Comparison of ENCODE assay signal across 27 cellular contexts in the genomic region with DNA sequence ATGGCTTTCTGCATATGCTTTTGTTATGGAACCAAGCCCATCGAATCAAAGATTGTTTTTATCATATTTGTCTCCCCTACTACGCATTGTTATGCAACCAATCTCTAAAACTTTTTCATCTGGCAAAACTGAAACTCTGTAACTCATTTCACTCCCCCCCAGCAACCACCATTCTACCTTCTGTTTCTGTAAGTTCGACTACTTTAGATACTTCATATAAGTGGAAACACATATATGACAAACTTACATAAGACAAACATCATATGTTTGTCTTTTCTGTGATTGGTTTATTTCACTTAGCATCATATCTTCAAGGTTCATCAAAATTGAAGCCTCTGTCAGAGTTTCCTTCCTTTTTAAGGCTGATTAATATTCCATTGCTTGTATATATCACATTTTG. TPM values are rescaled to one million over a fixed set of nuclear protein-coding genes. Genes with fewer than 3 reads are reported as not detected.
A peak's percentile ranks its signal among the peaks of the same experiment; 100 is the strongest.
DNase-seq lines count a peak whose midpoint lies in the region; ATAC-seq, FAIRE-seq and TF ChIP-seq lines count a peak whose summit lies in the region.
"Had no signal": no experiment of that assay in that cellular context is flagged by ENCODE, and none has a peak within 500 bp of the region (broad histone marks: within the 10 kb centered on the region; RNA-seq: fewer than 3 reads in every experiment).

No MANE protein-coding gene starts in this region.

- TF ChIP-seq EP300 in GM12878 (IDR thresholded peaks at IDR 0.05; ENCODE audit: borderline replicate concordance in 1 of 2, control insufficient read depth in 1 of 2, low read depth in 2 of 2, low read length in 2 of 2), result no peak

- peak; percentile 54 for ATAC-seq in stimulated activated naive CD8-positive, alpha-beta T cell treated with anti-CD3 and anti-CD28 coated beads, Interleukin-15, amount 100 ng/mL, for 72 hours
- ATAC-seq in stimulated activated naive CD8-positive, alpha-beta T cell treated with anti-CD3 and anti-CD28 coated beads, Interleukin-15, Interleukin-2, amounts not matched to agents 100 U/mL and 50 U/mL, for 24 hours, result no peak
- ATAC-seq in GM12878 (no peak), HG02678 (IDR thresholded peaks at IDR 0.05; ENCODE audit: unreplicated experiment) (no peak)
- ATAC-seq: A549; CD8-positive, alpha-beta T cell had no signal

- peaks cover 32% of the 10 kb centered on the region for H3K79me2 ChIP-seq in Karpas-422 (ENCODE audit: low read length)
- no peaks in the 10 kb centered on the region for H3K79me2 ChIP-seq in GM12878 (ENCODE audit: control insufficient read depth, insufficient read depth, low read length)

- H3K4me3 ChIP-seq in Karpas-422 (ENCODE audit: low read length) (no peak overlapping the region), GM12878 (no peak overlapping the region)
- H3K4me3 ChIP-seq: A549; BLaER1 treated with 17β-estradiol and CSF1 and Interleukin-3, amounts not matched to agents 10 nM and 100 nM had no signal

- no peaks in the 10 kb centered on the region for H3K27me3 Mint-ChIP-seq in stimulated activated naive CD8-positive, alpha-beta T cell treated with anti-CD3 and anti-CD28 coated beads, Interleukin-15, amount 100 ng/mL, for 72 hours
- H3K27me3 Mint-ChIP-seq: B cell; CD4-positive, alpha-beta T cell had no signal

- no peak for DNase-seq in stimulated activated naive CD8-positive, alpha-beta T cell treated with anti-CD3 and anti-CD28 coated beads, Interleukin-15, amount 100 ng/mL, for 72 hours
- DNase-seq in stimulated activated naive CD8-positive, alpha-beta T cell treated with anti-CD3 and anti-CD28 coated beads, Interleukin-15, Interleukin-2, amounts not matched to agents 100 U/mL and 50 U/mL, for 24 hours, result no peak
- DNase-seq in GM19239 (ENCODE audit: insufficient read length, low spot score) (no peak), Karpas-422 (peak; percentile 6), GM12878 (ENCODE audit: low read depth, low spot score) (no peak), erythroblast (lab: John Stamatoyannopoulos, UW) (no peak)
- no peak for DNase-seq in stimulated activated CD4-positive, alpha-beta T cell treated with anti-CD3 and anti-CD28 coated beads, Interleukin-4, amount 100 ng/mL, for 1 hour
- DNase-seq: AML-193; Caco-2; Calu3; CD4-positive, alpha-beta T cell; CD8-positive, alpha-beta T cell; DMS 273 treated with DMSO at 0.1 percent for 48 hours; DMS153; DMS53; DMS79; DND-41; EL; GDM1 had no signal

- 46% methylated on average over 3 of the region's 3 CpGs for WGBS in GM12878 (ENCODE audit: insufficient coverage, insufficient replicate concordance, low lambda C conversion rate, missing lambda C conversion rate)

- CTCF ChIA-PET in GM12878 (lab: Yijun Ruan, JAX), result no interaction called here

- RAD21 ChIA-PET in GM12878 (lab: Charles Lee; ENCODE audit: unreplicated experiment), result no interaction called here

- intact Hi-C loops in GM12878 (cut with micrococcal nuclease; ENCODE audit: unreplicated experiment), result no loop called here

- POLR2A ChIA-PET in GM12878 (lab: Charles Lee), result no interaction called here

- H3K27me3 ChIP-seq in Karpas-422 (ENCODE audit: low read length) (no peaks in the 10 kb centered on the region), GM12878 (replicated peaks in 1 of 2; ENCODE audit: control insufficient read depth in 2 of 2, insufficient read depth in 2 of 2, low read length in 1 of 2) (no peaks in the 10 kb centered on the region)
- H3K27me3 ChIP-seq: BLaER1 treated with 17β-estradiol and CSF1 and Interleukin-3, amounts not matched to agents 10 nM and 100 nM had no signal

- peaks cover 3% of the 10 kb centered on the region; the same call in 1 of the 2 replicates for H3K36me3 ChIP-seq in Karpas-422 (ENCODE audit: insufficient read depth, low read length)
- no peaks in the 10 kb centered on the region for H3K36me3 ChIP-seq in GM12878 (ENCODE audit: control insufficient read depth in 2 of 2, insufficient read depth in 2 of 2, low read length in 1 of 2)

- H3K4me3 Mint-ChIP-seq in stimulated activated naive CD8-positive, alpha-beta T cell treated with anti-CD3 and anti-CD28 coated beads, Interleukin-15, amount 100 ng/mL, for 72 hours, result no peak overlapping the region
- H3K4me3 Mint-ChIP-seq: B cell; CD4-positive, alpha-beta T cell; CD8-positive, alpha-beta T cell had no signal

- TF ChIP-seq CTCF in GM12878 (IDR thresholded peaks at IDR 0.05 in 2 of 3, conservative IDR thresholded peaks at IDR 0.05 in 1 of 3; ENCODE audit: control insufficient read depth in 2 of 3, extremely low read depth in 1 of 3, insufficient read depth in 1 of 3, low read depth in 3 of 3, low read length in 3 of 3), result no peak

- no peak overlapping the region for H3K27ac Mint-ChIP-seq in stimulated activated naive CD8-positive, alpha-beta T cell treated with anti-CD3 and anti-CD28 coated beads, Interleukin-15, amount 100 ng/mL, for 72 hours
- H3K27ac Mint-ChIP-seq: B cell; CD4-positive, alpha-beta T cell; CD8-positive, alpha-beta T cell had no signal

- H2AFZ ChIP-seq in Karpas-422 (ENCODE audit: low read length) (no peak overlapping the region), GM12878 (ENCODE audit: control insufficient read depth, low read depth, low read length) (no peak overlapping the region)

- in situ Hi-C loops in GM12878 (cut with MboI), result no loop called here

- no peaks in the 10 kb centered on the region for H4K20me1 ChIP-seq in Karpas-422 (ENCODE audit: insufficient read depth, low read depth, low read length)
- no peaks in the 10 kb centered on the region for H4K20me1 ChIP-seq in GM12878 (ENCODE audit: control insufficient read depth, insufficient read depth)
- H4K20me1 ChIP-seq: BLaER1 treated with 17β-estradiol and CSF1 and Interleukin-3, amounts not matched to agents 10 nM and 100 nM had no signal

- SMC1A ChIA-PET in GM12878 (lab: Charles Lee; ENCODE audit: uncharacterized antibody, unreplicated experiment), result no interaction called here

- no peaks in the 10 kb centered on the region for H3K9me2 ChIP-seq in Karpas-422 (replicated peaks; ENCODE audit: insufficient read depth, low read length)

- H3K4me1 ChIP-seq in Karpas-422 (ENCODE audit: low read length), result no peaks in the 10 kb centered on the region
- no peaks in the 10 kb centered on the region for H3K4me1 ChIP-seq in GM12878 (ENCODE audit: control insufficient read depth, insufficient read depth, low read length)
- H3K4me1 ChIP-seq: A549; BLaER1 treated with 17β-estradiol and CSF1 and Interleukin-3, amounts not matched to agents 10 nM and 100 nM; Caco-2 had no signal

- no peak overlapping the region for H3K9ac ChIP-seq in Karpas-422 (ENCODE audit: low read length)
- no peak overlapping the region for H3K9ac ChIP-seq in GM12878 (ENCODE audit: control insufficient read depth, insufficient read depth, low read length)
- H3K9ac ChIP-seq: BLaER1 treated with 17β-estradiol and CSF1 and Interleukin-3, amounts not matched to agents 10 nM and 100 nM had no signal

- TF ChIP-seq POLR2A in GM12878 (IDR thresholded peaks at IDR 0.05; ENCODE audit: low read depth, low read length) (no peak), erythroblast (IDR thresholded peaks at IDR 0.05; ENCODE audit: low read length) (no peak)

- no peaks in the 10 kb centered on the region for H3K9me3 ChIP-seq in Karpas-422 (ENCODE audit: low read length)
- H3K9me3 ChIP-seq in GM12878 (replicated peaks; ENCODE audit: control insufficient read depth, insufficient read depth, low read length), result no peaks in the 10 kb centered on the region; the same call in 2 of the 3 replicates
- H3K9me3 ChIP-seq: A549, Caco-2 had no signal

- no peak for TF ChIP-seq RAD21 in GM12878 (IDR thresholded peaks at IDR 0.05; ENCODE audit: insufficient read depth, low read depth, low read length)

- BruUV-seq in GM12878 (replicated peaks; lab: Mats Ljungman, UMichigan), result no TSS peak

- no peak overlapping the region for H3K27ac ChIP-seq in Karpas-422 (ENCODE audit: low read length)
- no peak overlapping the region for H3K27ac ChIP-seq in GM12878 (ENCODE audit: control insufficient read depth, insufficient read depth)
- H3K27ac ChIP-seq: 22Rv1; A549; BLaER1 treated with 17β-estradiol and CSF1 and Interleukin-3, amounts not matched to agents 10 nM and 100 nM; C4-2B had no signal

- no peaks in the 10 kb centered on the region for H3K9me3 Mint-ChIP-seq in stimulated activated naive CD8-positive, alpha-beta T cell treated with anti-CD3 and anti-CD28 coated beads, Interleukin-15, amount 100 ng/mL, for 72 hours
- H3K9me3 Mint-ChIP-seq: CD4-positive, alpha-beta T cell; CD8-positive, alpha-beta T cell had no signal

- H3K4me1 Mint-ChIP-seq in stimulated activated naive CD8-positive, alpha-beta T cell treated with anti-CD3 and anti-CD28 coated beads, Interleukin-15, amount 100 ng/mL, for 72 hours, result peaks cover 6% of the 10 kb centered on the region
- H3K4me1 Mint-ChIP-seq: B cell had no signal

- FAIRE-seq in GM19239 (lab: Jason Lieb, UNC) (peak; percentile 74), GM12878 (lab: Jason Lieb, UNC) (peak; percentile 7)
- FAIRE-seq: A549, GM12892, GM18507 had no signal

- no peak overlapping the region for H3K4me2 ChIP-seq in Karpas-422 (ENCODE audit: low read depth, low read length, poor library complexity, severe bottlenecking)
- H3K4me2 ChIP-seq in GM12878 (ENCODE audit: control insufficient read depth, insufficient read depth), result no peak overlapping the region
- H3K4me2 ChIP-seq: A549; BLaER1 treated with 17β-estradiol and CSF1 and Interleukin-3, amounts not matched to agents 10 nM and 100 nM had no signal

RNA-seq across cellular contexts. Expression of gene CEP57L1, which starts 34.8 kb away (rescaled TPM):
- 16.6 and 28.2 TPM in 2 replicates for total RNA-seq in Karpas-422 (2014; rRNA removed; shearing (Covaris generic); ENCODE audit: low replicate concordance)
- 35.4 and 36.5 TPM in 2 replicates for total RNA-seq in GM12878 (2013; cell fraction: nucleolus; rRNA removed)
- total RNA-seq in GM12878 (2014; rRNA removed), result 18.5 and 22.1 TPM in 2 replicates
- total RNA-seq in GM12878 (2014; rRNA removed; fragmentation: Illumina TruSeq; extraction: Trizol), result 25.6 and 27.4 TPM in 2 replicates
- total RNA-seq in GM12878 (2021), result 13.9 and 16.5 TPM in 2 replicates
- polyA plus RNA-seq in GM12878 (2011; ENCODE audit: low read depth), result 7.7 TPM
- polyA plus RNA-seq in GM12878 (2011; rRNA removed), result 21.3 and 36.4 TPM in 2 replicates
- polyA plus RNA-seq in GM12878 (2011; cell fraction: cytosol; rRNA removed), result 9.2 and 13.6 TPM in 2 replicates
- 14.8 and 16.3 TPM in 2 replicates for polyA plus RNA-seq in GM12878 (2011; cell fraction: nucleus; rRNA removed)
- 8.2 and 12.6 TPM in 2 replicates for polyA plus RNA-seq in GM12878 (2012)
- polyA plus RNA-seq in GM12878 (2014; fragmentation: Illumina TruSeq; extraction: Trizol), result 20.4 and 34.4 TPM in 2 replicates
- 10 to 100 TPM; 22.6 to 24.0 TPM for polyA plus RNA-seq in GM12878 (2014; fragmentation: Nextera tagmentation; extraction: Ambion mirVana)
- 12.0 and 12.7 TPM in 2 replicates for polyA plus RNA-seq in GM12878 (2014; rRNA removed)
- polyA plus RNA-seq in GM12878 (2016; fragmentation: Nextera tagmentation; extraction: Ambion mirVana), result 10 to 100 TPM; 29.0 to 30.5 TPM
- 9.3 and 13.4 TPM in 2 replicates for polyA minus RNA-seq in GM12878 (2011; rRNA and poly(A)+ RNA removed)
- polyA minus RNA-seq in GM12878 (2011; cell fraction: cytosol; rRNA and poly(A)+ RNA removed), result 4.0 and 12.5 TPM in 2 replicates
- polyA minus RNA-seq in GM12878 (2011; cell fraction: nucleus; rRNA and poly(A)+ RNA removed), result 8.6 and 12.9 TPM in 2 replicates

RNA-seq across cellular contexts. Expression of gene SESN1, which starts 35.4 kb away (rescaled TPM):
- total RNA-seq in Karpas-422 (2014; rRNA removed; shearing (Covaris generic); ENCODE audit: low replicate concordance), result 1.3 and 1.9 TPM in 2 replicates
- 12.5 and 14.1 TPM in 2 replicates for total RNA-seq in GM12878 (2013; cell fraction: nucleolus; rRNA removed)
- total RNA-seq in GM12878 (2014; rRNA removed), result 3.8 and 4.3 TPM in 2 replicates
- total RNA-seq in GM12878 (2014; rRNA removed; fragmentation: Illumina TruSeq; extraction: Trizol), result 3.1 and 3.2 TPM in 2 replicates
- total RNA-seq in GM12878 (2021), result 2.4 and 2.8 TPM in 2 replicates
- polyA plus RNA-seq in GM12878 (2011; ENCODE audit: low read depth), result 1.8 TPM
- 13.0 and 17.3 TPM in 2 replicates for polyA plus RNA-seq in GM12878 (2011; rRNA removed)
- 4.1 and 5.0 TPM in 2 replicates for polyA plus RNA-seq in GM12878 (2011; cell fraction: cytosol; rRNA removed)
- 8.0 and 11.5 TPM in 2 replicates for polyA plus RNA-seq in GM12878 (2011; cell fraction: nucleus; rRNA removed)
- polyA plus RNA-seq in GM12878 (2012), result 2.8 and 5.1 TPM in 2 replicates
- 3.4 TPM in 2 replicates for polyA plus RNA-seq in GM12878 (2014; fragmentation: Illumina TruSeq; extraction: Trizol)
- polyA plus RNA-seq in GM12878 (2014; fragmentation: Nextera tagmentation; extraction: Ambion mirVana), result 1 to 10 TPM; 1.3 to 1.4 TPM
- polyA plus RNA-seq in GM12878 (2014; rRNA removed), result 2.0 and 3.0 TPM in 2 replicates
- 1 to 10 TPM; 6.0 to 8.3 TPM for polyA plus RNA-seq in GM12878 (2016; fragmentation: Nextera tagmentation; extraction: Ambion mirVana)
- 8.3 and 10.6 TPM in 2 replicates for polyA minus RNA-seq in GM12878 (2011; rRNA and poly(A)+ RNA removed)
- 2.8 and 3.5 TPM in 2 replicates for polyA minus RNA-seq in GM12878 (2011; cell fraction: cytosol; rRNA and poly(A)+ RNA removed)
- polyA minus RNA-seq in GM12878 (2011; cell fraction: nucleus; rRNA and poly(A)+ RNA removed), result 12.1 and 12.2 TPM in 2 replicates
